27 cellular contexts compared by ENCODE assay signal in genomic region chr7:23538301-23538700, GRCh38. TPM values are rescaled to one million over a fixed set of nuclear protein-coding genes. Genes with fewer than 3 reads are reported as not detected.
DNase-seq lines count a peak whose midpoint lies in the region; ATAC-seq, FAIRE-seq and TF ChIP-seq lines count a peak whose summit lies in the region.
"Had no signal": no experiment of that assay in that cellular context is flagged by ENCODE, and none has a peak within 500 bp of the region (broad histone marks: within the 10 kb centered on the region; RNA-seq: fewer than 3 reads in every experiment).

No MANE protein-coding gene starts in this region.

- peaks cover 2% of the 10 kb centered on the region for H3K36me3 Mint-ChIP-seq in T-helper 17 cell (ENCODE audit: low read depth)
- H3K36me3 Mint-ChIP-seq: CD14-positive monocyte; CD4-positive, alpha-beta memory T cell; CD4-positive, CD25-positive, alpha-beta regulatory T cell; CD8-positive, alpha-beta memory T cell had no signal

- in situ Hi-C loops in HepG2 (cut with HindIII; ENCODE audit: extremely low pct_ligation_motif_present, low pct_unique_long_range_greater_than_20kb) (no loop called here), K562 (cut with MboI) (no loop called here)

- no peak for DNase-seq in HepG2 (ENCODE audit: low spot score)
- no peak for DNase-seq in right lobe of liver
- DNase-seq in T-helper 17 cell = no peak
- no peak for DNase-seq in K562 (ENCODE audit: extremely low read depth in 1 of 4, low spot score in 3 of 4)
- no peak for DNase-seq in activated CD8-positive, alpha-beta memory T cell treated with anti-CD3 and anti-CD28 coated beads, Interleukin-2, amount 50 U/mL, for 48 hours
- DNase-seq: 8988T; ACHN; BE2C; C1 segment of cervical spinal cord; CD4-positive, alpha-beta memory T cell; CD4-positive, CD25-positive, alpha-beta regulatory T cell; CD8-positive, alpha-beta memory T cell; COR-L47; DMS 273 treated with DMSO at 0.1 percent for 48 hours; DMS153; DMS53; DMS79; DND-41; EL; GDM1 had no signal

- H3K9me1 ChIP-seq in K562 (ENCODE audit: control insufficient read depth, insufficient read depth, low read length) = no peaks in the 10 kb centered on the region

- WGBS in HepG2 (ENCODE audit: low lambda C conversion rate) = 72% methylated on average over 3 of the region's 3 CpGs
- 86% methylated on average over 3 of the region's 3 CpGs for WGBS in right lobe of liver (ENCODE audit: insufficient coverage, low coverage, low lambda C conversion rate, missing lambda C conversion rate)
- 97% methylated on average over 3 of the region's 3 CpGs for whole genome bisulfite sequencing in K562 (ENCODE audit: insufficient coverage, low coverage, missing lambda C conversion rate)

- intact Hi-C loops in HepG2 (cut with micrococcal nuclease; ENCODE audit: unreplicated experiment) (no loop called here), right lobe of liver (cut with DNase I) (no loop called here), K562 (cut with micrococcal nuclease) (no loop called here)

- POLR2A ChIA-PET in HepG2 (lab: Yijun Ruan, JAX) (no interaction called here), K562 (lab: Yijun Ruan, JAX) (interaction anchor here (1.3 kb wide), 1 partner anchor 9 kb away, joined by 9 read pairs; no protein-coding TSS in a partner anchor)

- CTCF ChIA-PET in HepG2 (lab: Yijun Ruan, JAX; ENCODE audit: low intra/inter-chr PET ratio, low total read pairs) (no interaction called here), K562 (lab: Yijun Ruan, JAX; ENCODE audit: low intra/inter-chr PET ratio) (no interaction called here)

- no peak overlapping the region for H3K9ac ChIP-seq in HepG2 (ENCODE audit: insufficient read depth, low read depth, low read length)
- no peak overlapping the region for H3K9ac ChIP-seq in K562 (ENCODE audit: insufficient read depth in 1 of 2, low read depth in 2 of 2, low read length in 2 of 2)
- H3K9ac ChIP-seq: BLaER1 had no signal

- H3K79me2 ChIP-seq in HepG2 (ENCODE audit: insufficient read depth, low read length) (no peaks in the 10 kb centered on the region), K562 (ENCODE audit: control insufficient read depth, insufficient read depth, low read length) (no peaks in the 10 kb centered on the region)

- H3K36me3 ChIP-seq in HepG2 (replicated peaks in 1 of 2; ENCODE audit: control insufficient read depth in 1 of 2, insufficient read depth in 2 of 2, low read length in 2 of 2) = no peaks in the 10 kb centered on the region
- no peaks in the 10 kb centered on the region for H3K36me3 ChIP-seq in right lobe of liver
- no peaks in the 10 kb centered on the region for H3K36me3 ChIP-seq in K562 (ENCODE audit: control insufficient read depth, insufficient read depth, low read length)
- H3K36me3 ChIP-seq: BE2C, BLaER1 had no signal

- H4K20me1 ChIP-seq in HepG2 (ENCODE audit: insufficient read depth, low read length) (no peaks in the 10 kb centered on the region), K562 (replicated peaks; ENCODE audit: control insufficient read depth, insufficient read depth, low read length) (no peaks in the 10 kb centered on the region)
- H4K20me1 ChIP-seq: BLaER1 had no signal

- H3K4me1 Mint-ChIP-seq in T-helper 17 cell = peaks cover 15% of the 10 kb centered on the region

- no peak overlapping the region for H3K4me3 Mint-ChIP-seq in T-helper 17 cell
- H3K4me3 Mint-ChIP-seq: CD14-positive monocyte had no signal

- ATAC-seq in HepG2 (no peak), right lobe of liver (no peak), T-helper 17 cell (no peak), K562 (no peak), GM19455 (IDR thresholded peaks at IDR 0.05; ENCODE audit: unreplicated experiment) (no peak)
- ATAC-seq: GM12878 had no signal

- H3K9me3 ChIP-seq in HepG2 (ENCODE audit: low read length) = no peaks in the 10 kb centered on the region
- H3K9me3 ChIP-seq in right lobe of liver = no peaks in the 10 kb centered on the region
- no peaks in the 10 kb centered on the region for H3K9me3 ChIP-seq in T-helper 17 cell (ENCODE audit: control insufficient read depth, low read length, poor library complexity, severe bottlenecking)
- no peaks in the 10 kb centered on the region; the same call in 1 of the 2 replicates for H3K9me3 ChIP-seq in K562 (replicated peaks; ENCODE audit: control insufficient read depth, insufficient read depth, low read depth, low read length)
- H3K9me3 ChIP-seq: BE2C had no signal

- H3K4me3 ChIP-seq in HepG2 (replicated peaks in 1 of 3; ENCODE audit: insufficient read depth in 1 of 3, low read depth in 2 of 3, low read length in 3 of 3) = no peak overlapping the region
- H3K4me3 ChIP-seq in right lobe of liver = no peak overlapping the region
- no peak overlapping the region for H3K4me3 ChIP-seq in K562
- H3K4me3 ChIP-seq: BLaER1, GM12878 had no signal

- H3K4me2 ChIP-seq in HepG2 (ENCODE audit: low read depth, low read length) (no peak overlapping the region), K562 (ENCODE audit: insufficient read depth, low read length) (no peak overlapping the region)

- H3K4me1 ChIP-seq in HepG2 (ENCODE audit: insufficient read depth, low read length) = peaks cover 21% of the 10 kb centered on the region
- H3K4me1 ChIP-seq in right lobe of liver = no peaks in the 10 kb centered on the region
- H3K4me1 ChIP-seq in K562 (replicated peaks in 1 of 2; ENCODE audit: control insufficient read depth in 2 of 2, insufficient read depth in 2 of 2, low read length in 2 of 2) = no peaks in the 10 kb centered on the region; a peak in 2 of 5 replicates
- H3K4me1 ChIP-seq: BE2C had no signal

- H3K27me3 ChIP-seq in HepG2 (ENCODE audit: control insufficient read depth in 1 of 2, insufficient read depth in 2 of 2, low read length in 2 of 2) (no peaks in the 10 kb centered on the region), right lobe of liver (no peaks in the 10 kb centered on the region), K562 (ENCODE audit: control insufficient read depth in 2 of 2, insufficient read depth in 2 of 2, low read length in 2 of 2) (no peaks in the 10 kb centered on the region)
- H3K27me3 ChIP-seq: BE2C, BLaER1 had no signal

- no peak overlapping the region for H3K27ac ChIP-seq in HepG2 (ENCODE audit: extremely low read length, insufficient read depth, low read length)
- no peak overlapping the region for H3K27ac ChIP-seq in right lobe of liver
- no peak overlapping the region for H3K27ac ChIP-seq in K562 (ENCODE audit: extremely low read depth, low read depth, low read length)
- H3K27ac ChIP-seq: BLaER1 had no signal

- no peak for TF ChIP-seq CTCF in HepG2 (CRISPR knock-in tag; IDR thresholded peaks at IDR 0.05)
- TF ChIP-seq CTCF in right lobe of liver (IDR thresholded peaks at IDR 0.05) = no peak
- TF ChIP-seq CTCF in K562 (IDR thresholded peaks at IDR 0.05 in 2 of 3, conservative IDR thresholded peaks at IDR 0.05 in 1 of 3; ENCODE audit: insufficient read depth in 2 of 3, low read depth in 1 of 3, low read length in 3 of 3) = no peak

- H3K27me3 Mint-ChIP-seq in T-helper 17 cell = no peaks in the 10 kb centered on the region
- H3K27me3 Mint-ChIP-seq: CD4-positive, alpha-beta memory T cell; CD4-positive, CD25-positive, alpha-beta regulatory T cell; CD8-positive, alpha-beta memory T cell had no signal

- no peak for TF ChIP-seq POLR2A in HepG2 (IDR thresholded peaks at IDR 0.05; ENCODE audit: insufficient read depth in 1 of 2, low read depth in 2 of 2, low read length in 2 of 2)
- no peak for TF ChIP-seq POLR2A in right lobe of liver (IDR thresholded peaks at IDR 0.05)
- TF ChIP-seq POLR2A in K562 (conservative IDR thresholded peaks at IDR 0.05) = no peak

- H2AFZ ChIP-seq in HepG2 (ENCODE audit: low read length) (no peak overlapping the region), K562 (ENCODE audit: low read depth, low read length) (no peak overlapping the region)

- H3K27ac Mint-ChIP-seq in T-helper 17 cell = peak overlapping the region; percentile 91
- H3K27ac Mint-ChIP-seq: CD14-positive monocyte had no signal

- BruUV-seq in HepG2 (replicated peaks; lab: Mats Ljungman, UMichigan) = no TSS peak
- BruUV-seq in K562 (replicated peaks; lab: Mats Ljungman, UMichigan) = no TSS peak

- no peak for TF ChIP-seq RAD21 in HepG2 (CRISPR knock-in tag; IDR thresholded peaks at IDR 0.05)
- TF ChIP-seq RAD21 in K562 (CRISPR knock-in tag; conservative IDR thresholded peaks at IDR 0.05 in 1 of 2, IDR thresholded peaks at IDR 0.05 in 1 of 2) = no peak

- TF ChIP-seq EP300 in HepG2 (IDR thresholded peaks at IDR 0.05; ENCODE audit: low read depth in 2 of 2, low read length in 2 of 2) (no peak), HepG2 (CRISPR knock-in tag; IDR thresholded peaks at IDR 0.05; ENCODE audit: borderline replicate concordance) (no peak), K562 (IDR thresholded peaks at IDR 0.05; ENCODE audit: low read length) (no peak)

- FAIRE-seq in HepG2 (lab: Jason Lieb, UNC) (no peak), K562 (lab: Jason Lieb, UNC) (no peak)
- FAIRE-seq: A204.1, GM12878, GM12892, GM18507 had no signal

RNA-seq across cellular contexts. Expression of gene TRA2A, which starts 6.5 kb away (rescaled TPM):
- total RNA-seq in HepG2 (2016; rRNA removed; fragmentation: Illumina TruSeq; extraction: Trizol) (39.1 and 52.7 TPM in 2 replicates), right lobe of liver (10 to 100 TPM; 11.1 to 34.9 (median 24.7) TPM), T-helper 17 cell (100 to 1,000 TPM; 249 to 285 TPM), K562 (2014; rRNA removed) (22.7 and 28.3 TPM in 2 replicates), K562 (2014; rRNA removed; fragmentation: Illumina TruSeq; extraction: Trizol) (73.9 and 76.3 TPM in 2 replicates), K562 (2015; rRNA removed; fragmentation: Illumina TruSeq; extraction: Trizol) (61.0 and 77.3 TPM in 2 replicates), K562 (2021) (81.6 and 82.3 TPM in 2 replicates)
- total RNA-seq in HepG2 (2016; cell fraction: cytosol; rRNA removed; fragmentation: Illumina TruSeq; extraction: Trizol; ENCODE audit: low read depth) = 9.7 and 11.8 TPM in 2 replicates
- 42.4 and 53.4 TPM in 2 replicates for total RNA-seq in HepG2 (2016; cell fraction: insoluble cytoplasmic fraction; rRNA removed; fragmentation: Illumina TruSeq; extraction: Trizol)
- total RNA-seq in HepG2 (2016; cell fraction: membrane; rRNA removed; fragmentation: Illumina TruSeq; extraction: Trizol) = 18.1 and 19.9 TPM in 2 replicates
- 58.6 and 59.9 TPM in 2 replicates for total RNA-seq in HepG2 (2016; cell fraction: nucleus; rRNA removed; fragmentation: Illumina TruSeq; extraction: Trizol)
- polyA plus RNA-seq in HepG2 (2011; rRNA removed) (38.5 and 41.6 TPM in 2 replicates), K562 (2011; rRNA removed) (62.2 and 64.6 TPM in 2 replicates), K562 (2014; fragmentation: Illumina TruSeq; extraction: Trizol) (118 and 210 TPM in 2 replicates), K562 (2014; fragmentation: Nextera tagmentation; extraction: Ambion mirVana) (10 to 100 TPM; 54.4 to 58.6 TPM), K562 (2014; rRNA removed) (89.0 and 90.4 TPM in 2 replicates)
- polyA plus RNA-seq in HepG2 (2011; cell fraction: cytosol; rRNA removed) = 17.7 and 19.0 TPM in 2 replicates
- 52.2 and 74.4 TPM in 2 replicates for polyA plus RNA-seq in HepG2 (2011; cell fraction: nucleus; rRNA removed)
- polyA plus RNA-seq in HepG2 (2012) = 22.3 and 41.5 TPM in 2 replicates
- polyA plus RNA-seq in HepG2 (2016; cell fraction: cytosol; fragmentation: Illumina TruSeq; extraction: Trizol; ENCODE audit: low read depth) = 11.2 and 11.6 TPM in 2 replicates
- 117 and 127 TPM in 2 replicates for polyA plus RNA-seq in HepG2 (2016; cell fraction: insoluble cytoplasmic fraction; fragmentation: Illumina TruSeq; extraction: Trizol; ENCODE audit: low read depth)
- 23.2 and 23.3 TPM in 2 replicates for polyA plus RNA-seq in HepG2 (2016; cell fraction: membrane; fragmentation: Illumina TruSeq; extraction: Trizol; ENCODE audit: low read depth)
- polyA plus RNA-seq in HepG2 (2016; cell fraction: nucleus; fragmentation: Illumina TruSeq; extraction: Trizol; ENCODE audit: insufficient read depth, low read depth) = 182 and 185 TPM in 2 replicates
- polyA minus RNA-seq in HepG2 (2011; rRNA and poly(A)+ RNA removed; ENCODE audit: low replicate concordance) = 28.3 and 56.1 TPM in 2 replicates
- polyA minus RNA-seq in HepG2 (2011; cell fraction: cytosol; rRNA and poly(A)+ RNA removed) = 14.5 and 23.9 TPM in 2 replicates
- 117 and 142 TPM in 2 replicates for polyA minus RNA-seq in HepG2 (2011; cell fraction: nucleus; rRNA and poly(A)+ RNA removed)
- 51.8 and 162 TPM in 2 replicates for total RNA-seq in K562 (2011; cell fraction: chromatin; rRNA removed; ENCODE audit: low replicate concordance)
- total RNA-seq in K562 (2011; cell fraction: nucleolus; rRNA removed) = 33.2 and 42.4 TPM in 2 replicates
- 76.3 and 99.3 TPM in 2 replicates for total RNA-seq in K562 (2011; cell fraction: nucleoplasm; rRNA removed)
- 29.8 and 33.3 TPM in 2 replicates for polyA plus RNA-seq in K562 (2011; cell fraction: cytosol; rRNA removed)
- polyA plus RNA-seq in K562 (2011; cell fraction: nucleus; rRNA removed) = 65.6 and 70.0 TPM in 2 replicates
- 48.1 and 75.7 TPM in 2 replicates for polyA plus RNA-seq in K562 (2012)
- polyA minus RNA-seq in K562 (2011; rRNA and poly(A)+ RNA removed) = 61.0 and 69.6 TPM in 2 replicates
- polyA minus RNA-seq in K562 (2011; cell fraction: cytosol; rRNA and poly(A)+ RNA removed) = 47.4 and 52.8 TPM in 2 replicates
- polyA minus RNA-seq in K562 (2011; cell fraction: nucleus; rRNA and poly(A)+ RNA removed) = 45.2 and 70.3 TPM in 2 replicates

RNA-seq across cellular contexts. Expression of gene CCDC126, which starts 58.9 kb away (rescaled TPM):
- total RNA-seq in HepG2 (2016; rRNA removed; fragmentation: Illumina TruSeq; extraction: Trizol) = 8.7 and 9.3 TPM in 2 replicates
- 18.2 and 18.4 TPM in 2 replicates for total RNA-seq in HepG2 (2016; cell fraction: cytosol; rRNA removed; fragmentation: Illumina TruSeq; extraction: Trizol; ENCODE audit: low read depth)
- total RNA-seq in HepG2 (2016; cell fraction: insoluble cytoplasmic fraction; rRNA removed; fragmentation: Illumina TruSeq; extraction: Trizol) = 9.4 and 9.5 TPM in 2 replicates
- total RNA-seq in HepG2 (2016; cell fraction: membrane; rRNA removed; fragmentation: Illumina TruSeq; extraction: Trizol) = 8.0 and 8.8 TPM in 2 replicates
- total RNA-seq in HepG2 (2016; cell fraction: nucleus; rRNA removed; fragmentation: Illumina TruSeq; extraction: Trizol) = 5.1 and 11.0 TPM in 2 replicates
- polyA plus RNA-seq in HepG2 (2011; rRNA removed) = 3.5 and 3.9 TPM in 2 replicates
- 1.6 and 2.4 TPM in 2 replicates for polyA plus RNA-seq in HepG2 (2011; cell fraction: cytosol; rRNA removed)
- 1.1 and 2.8 TPM in 2 replicates for polyA plus RNA-seq in HepG2 (2011; cell fraction: nucleus; rRNA removed)
- 5.7 and 5.8 TPM in 2 replicates for polyA plus RNA-seq in HepG2 (2012)
- polyA plus RNA-seq in HepG2 (2016; cell fraction: cytosol; fragmentation: Illumina TruSeq; extraction: Trizol; ENCODE audit: low read depth) = 1.6 and 2.4 TPM in 2 replicates
- 6.6 and 8.6 TPM in 2 replicates for polyA plus RNA-seq in HepG2 (2016; cell fraction: insoluble cytoplasmic fraction; fragmentation: Illumina TruSeq; extraction: Trizol; ENCODE audit: low read depth)
- 3.7 and 4.1 TPM in 2 replicates for polyA plus RNA-seq in HepG2 (2016; cell fraction: membrane; fragmentation: Illumina TruSeq; extraction: Trizol; ENCODE audit: low read depth)
- polyA plus RNA-seq in HepG2 (2016; cell fraction: nucleus; fragmentation: Illumina TruSeq; extraction: Trizol; ENCODE audit: insufficient read depth, low read depth) = 13.3 and 14.1 TPM in 2 replicates
- 1.4 and 3.6 TPM in 2 replicates for polyA minus RNA-seq in HepG2 (2011; rRNA and poly(A)+ RNA removed; ENCODE audit: low replicate concordance)
- polyA minus RNA-seq in HepG2 (2011; cell fraction: cytosol; rRNA and poly(A)+ RNA removed) = 4.7 and 7.3 TPM in 2 replicates
- 7.9 and 8.1 TPM in 2 replicates for polyA minus RNA-seq in HepG2 (2011; cell fraction: nucleus; rRNA and poly(A)+ RNA removed)
- total RNA-seq in right lobe of liver = 1 to 10 TPM; 5.9 to 9.8 (median 6.2) TPM
- 1 to 10 TPM; 6.5 to 7.5 TPM for total RNA-seq in T-helper 17 cell
- total RNA-seq in K562 (2011; cell fraction: chromatin; rRNA removed; ENCODE audit: low replicate concordance) = 6.0 and 13.2 TPM in 2 replicates
- 5.0 and 5.3 TPM in 2 replicates for total RNA-seq in K562 (2011; cell fraction: nucleolus; rRNA removed)
- total RNA-seq in K562 (2011; cell fraction: nucleoplasm; rRNA removed) = 6.1 and 10.1 TPM in 2 replicates
- total RNA-seq in K562 (2014; rRNA removed) = 3.0 and 6.5 TPM in 2 replicates
- 5.8 and 6.4 TPM in 2 replicates for total RNA-seq in K562 (2014; rRNA removed; fragmentation: Illumina TruSeq; extraction: Trizol)
- total RNA-seq in K562 (2015; rRNA removed; fragmentation: Illumina TruSeq; extraction: Trizol) = 6.1 and 7.5 TPM in 2 replicates
- total RNA-seq in K562 (2021) = 5.2 TPM in 2 replicates
- polyA plus RNA-seq in K562 (2011; rRNA removed) = 3.1 and 3.6 TPM in 2 replicates
- polyA plus RNA-seq in K562 (2011; cell fraction: cytosol; rRNA removed) = 1.6 and 2.4 TPM in 2 replicates
- polyA plus RNA-seq in K562 (2011; cell fraction: nucleus; rRNA removed) = 2.7 TPM in 2 replicates
- polyA plus RNA-seq in K562 (2012) = 3.8 and 4.3 TPM in 2 replicates
- polyA plus RNA-seq in K562 (2014; fragmentation: Illumina TruSeq; extraction: Trizol) = 4.5 and 4.7 TPM in 2 replicates
- 10 to 100 TPM; 14.3 to 16.2 TPM for polyA plus RNA-seq in K562 (2014; fragmentation: Nextera tagmentation; extraction: Ambion mirVana)
- polyA plus RNA-seq in K562 (2014; rRNA removed) = 3.9 and 4.3 TPM in 2 replicates
- polyA minus RNA-seq in K562 (2011; rRNA and poly(A)+ RNA removed) = 8.1 and 9.8 TPM in 2 replicates
- 2.3 and 3.3 TPM in 2 replicates for polyA minus RNA-seq in K562 (2011; cell fraction: cytosol; rRNA and poly(A)+ RNA removed)
- 3.8 and 5.1 TPM in 2 replicates for polyA minus RNA-seq in K562 (2011; cell fraction: nucleus; rRNA and poly(A)+ RNA removed)

Comparison
In these comparisons a context has a peak if more than half of its experiments do, and no peak if none do; other contexts are left out.
1. Of the 241 proteins assayed by ChIP-seq in both HepG2 and K562: peak only in HepG2: none; only in K562: none; in both: ZNF121; in neither: 240.